ENCODE assay signal across 21 cellular contexts in genomic region chr2:212226114-212226513, GRCh38.
DNase-seq lines count a peak whose midpoint lies in the region; TF ChIP-seq lines count a peak whose summit lies in the region.
"Had no signal": no experiment of that assay in that cellular context is flagged by ENCODE, and none has a peak within 500 bp of the region (broad histone marks: within the 10 kb centered on the region; RNA-seq: fewer than 3 reads in every experiment).

No MANE protein-coding gene starts in this region.

- no peak overlapping the region for H3K4me2 ChIP-seq in MM.1S (ENCODE audit: low read depth, low read length)
- H3K4me2 ChIP-seq in OCI-LY1 (ENCODE audit: low read length): peak overlapping the region; percentile 1; the same call in 1 of the 2 replicates
- H3K4me2 ChIP-seq: BLaER1 had no signal

- H2AFZ ChIP-seq in MM.1S (ENCODE audit: low read length) (peak overlapping the region; percentile 12; the same call in 1 of the 2 replicates), OCI-LY1 (ENCODE audit: low read length) (no peak overlapping the region)
- H2AFZ ChIP-seq: GM23248 had no signal

- no peak for DNase-seq in MM.1S
- DNase-seq in neural crest cell (ENCODE audit: low read depth, low spot score): no peak
- no peak for DNase-seq in SKM-1 treated with dmso at 0.1 percent for 144 hours (lab: John Stamatoyannopoulos, UW; ENCODE audit: unreplicated experiment)
- no peak for DNase-seq in islet precursor cell
- DNase-seq in NCI-H2081 treated with DMSO at 0.1 percent for 48 hours (lab: John Stamatoyannopoulos, UW): no peak
- no peak for DNase-seq in activated T-cell treated with anti-CD3 and anti-CD28 coated beads, Interleukin-2, amount 50 U/mL, for 1 hour
- DNase-seq: Caco-2; CD4-positive, CD25-positive, alpha-beta regulatory T cell; CD8-positive, alpha-beta T cell; DMS153; DMS79; EL; GDM1; GM23248; H7; HCEC 1CT had no signal

- H3K36me3 Mint-ChIP-seq in neural crest cell (ENCODE audit: low read depth): no peaks in the 10 kb centered on the region
- H3K36me3 Mint-ChIP-seq: CD4-positive, CD25-positive, alpha-beta regulatory T cell; CD8-positive, alpha-beta T cell had no signal

- H3F3A ChIP-seq in MM.1S (ENCODE audit: insufficient read depth, low read length) (no peaks in the 10 kb centered on the region), OCI-LY1 (ENCODE audit: insufficient read depth, low read length) (no peaks in the 10 kb centered on the region)

- H3K79me2 ChIP-seq in MM.1S (ENCODE audit: low read length) (no peaks in the 10 kb centered on the region), OCI-LY1 (ENCODE audit: insufficient read depth, low read length) (no peaks in the 10 kb centered on the region)

- H3K9ac ChIP-seq in MM.1S (ENCODE audit: low read length): no peak overlapping the region
- H3K9ac ChIP-seq in OCI-LY1 (ENCODE audit: low read length): no peak overlapping the region
- H3K9ac ChIP-seq: BLaER1, GM23248 had no signal

- no peaks in the 10 kb centered on the region for H3K27me3 Mint-ChIP-seq in neural crest cell (ENCODE audit: low read depth)
- H3K27me3 Mint-ChIP-seq: B cell had no signal

- H3K4me1 ChIP-seq in MM.1S (ENCODE audit: low read length) (no peaks in the 10 kb centered on the region), OCI-LY1 (ENCODE audit: insufficient read depth, low read length, severe bottlenecking) (no peaks in the 10 kb centered on the region)
- H3K4me1 ChIP-seq: BLaER1, Caco-2 had no signal

- no peaks in the 10 kb centered on the region for H3K4me1 Mint-ChIP-seq in neural crest cell
- H3K4me1 Mint-ChIP-seq: B cell; CD4-positive, CD25-positive, alpha-beta regulatory T cell had no signal

- H3K9me3 Mint-ChIP-seq in neural crest cell: no peaks in the 10 kb centered on the region
- H3K9me3 Mint-ChIP-seq: CD8-positive, alpha-beta T cell had no signal

- TF ChIP-seq CTCF in MM.1S (IDR thresholded peaks at IDR 0.05; ENCODE audit: low read length) (no peak), OCI-LY1 (IDR thresholded peaks at IDR 0.05; ENCODE audit: low read length) (no peak), neural crest cell (conservative IDR thresholded peaks at IDR 0.05) (no peak)

- peak overlapping the region; percentile 17 for H3K27ac Mint-ChIP-seq in neural crest cell (ENCODE audit: unreplicated experiment)
- H3K27ac Mint-ChIP-seq: B cell; CD4-positive, CD25-positive, alpha-beta regulatory T cell; CD8-positive, alpha-beta T cell had no signal

- H3K9me2 ChIP-seq in MM.1S (replicated peaks; ENCODE audit: insufficient read depth, low read length): no peaks in the 10 kb centered on the region
- H3K9me2 ChIP-seq in OCI-LY1 (ENCODE audit: low read depth, low read length): no peaks in the 10 kb centered on the region

- H3K4me3 ChIP-seq in MM.1S (ENCODE audit: low read length): no peak overlapping the region
- no peak overlapping the region for H3K4me3 ChIP-seq in OCI-LY1 (ENCODE audit: low read depth, low read length, poor library complexity, severe bottlenecking)
- H3K4me3 ChIP-seq: BLaER1, GM12878, GM23248 had no signal

- H4K20me1 ChIP-seq in MM.1S (ENCODE audit: insufficient read depth, low read length) (no peaks in the 10 kb centered on the region), OCI-LY1 (ENCODE audit: insufficient read depth, low read length) (no peaks in the 10 kb centered on the region)
- H4K20me1 ChIP-seq: BLaER1 had no signal

- H3K36me3 ChIP-seq in MM.1S (replicated peaks; ENCODE audit: insufficient read depth, low read length): no peaks in the 10 kb centered on the region
- H3K36me3 ChIP-seq in OCI-LY1 (ENCODE audit: insufficient read depth, low read length): no peaks in the 10 kb centered on the region
- H3K36me3 ChIP-seq: BLaER1 had no signal

- H3K27ac ChIP-seq in MM.1S (ENCODE audit: low read length) (no peak overlapping the region), OCI-LY1 (ENCODE audit: low read depth, low read length, poor library complexity, severe bottlenecking) (no peak overlapping the region)
- H3K27ac ChIP-seq: BLaER1, C4-2B, GM23248 had no signal

- H3K9me3 ChIP-seq in MM.1S (replicated peaks; ENCODE audit: insufficient read depth, low read length) (no peaks in the 10 kb centered on the region), OCI-LY1 (ENCODE audit: low read length) (no peaks in the 10 kb centered on the region)
- H3K9me3 ChIP-seq: BLaER1, Caco-2 had no signal

- H3K4me3 Mint-ChIP-seq in neural crest cell: no peak overlapping the region
- H3K4me3 Mint-ChIP-seq: B cell; CD4-positive, CD25-positive, alpha-beta regulatory T cell; CD8-positive, alpha-beta T cell had no signal

- H3K27me3 ChIP-seq in MM.1S (replicated peaks; ENCODE audit: insufficient read depth, low read length) (no peaks in the 10 kb centered on the region), OCI-LY1 (ENCODE audit: insufficient read depth, low read length) (no peaks in the 10 kb centered on the region)
- H3K27me3 ChIP-seq: BLaER1 had no signal
